8 cellular contexts compared by ENCODE assay signal in the genomic region with DNA sequence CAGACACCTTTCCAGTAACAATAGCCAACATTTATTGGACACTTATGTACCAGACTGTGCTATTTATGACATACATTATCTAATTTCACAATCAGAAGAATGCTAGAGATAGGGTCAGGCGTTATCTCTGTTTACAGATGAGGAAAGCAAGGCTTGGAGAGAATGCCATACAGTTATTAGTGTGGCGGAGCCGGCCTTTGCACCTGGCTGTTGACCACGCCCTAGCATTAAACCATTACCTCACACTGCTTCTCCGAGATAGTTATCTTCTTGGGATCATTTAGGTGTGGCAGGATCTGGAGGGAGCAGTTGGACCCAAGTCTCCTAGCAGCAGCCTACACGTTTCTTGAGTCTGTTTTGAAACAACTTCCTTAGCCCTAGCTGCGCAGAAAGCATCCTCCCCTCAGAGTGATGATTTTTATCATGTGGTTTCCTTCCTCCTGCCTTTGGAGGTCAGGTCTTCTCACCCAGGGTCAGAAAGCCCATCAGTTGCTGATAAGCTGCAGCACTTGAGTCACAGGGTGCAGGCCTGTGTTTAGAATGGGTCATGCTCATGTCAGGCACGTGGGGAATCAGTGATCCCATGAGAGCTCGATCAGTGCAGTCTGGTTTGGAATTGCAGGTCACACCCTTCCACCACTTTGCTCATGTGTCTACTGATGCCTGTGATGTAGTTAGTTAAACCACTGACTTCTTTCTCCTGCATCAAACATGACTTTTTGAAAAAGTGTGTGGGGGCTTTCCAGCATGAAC.
DNase-seq lines count a peak whose midpoint lies in the region; ATAC-seq, FAIRE-seq and TF ChIP-seq lines count a peak whose summit lies in the region.

No MANE protein-coding gene starts in this region.

- H3K9me3 Mint-ChIP-seq in activated naive CD4-positive, alpha-beta T cell treated with anti-CD3 and anti-CD28 coated beads, Interleukin-2, amount 50 U/mL, for 24 hours: no peaks in the 10 kb centered on the region

- no peaks in the 10 kb centered on the region for H3K27me3 Mint-ChIP-seq in activated naive CD4-positive, alpha-beta T cell treated with anti-CD3 and anti-CD28 coated beads, Interleukin-2, amount 50 U/mL, for 24 hours

- no peaks in the 10 kb centered on the region for H3K9me3 ChIP-seq in Panc1 (ENCODE audit: control insufficient read depth, insufficient read depth, low read depth, low read length)
- H3K9me3 ChIP-seq in HepG2 (ENCODE audit: low read length): no peaks in the 10 kb centered on the region
- no peaks in the 10 kb centered on the region for H3K9me3 ChIP-seq in upper lobe of left lung

- CTCF ChIA-PET in Panc1 (lab: Charles Lee): no interaction called here
- CTCF ChIA-PET in HepG2 (lab: Yijun Ruan, JAX; ENCODE audit: low intra/inter-chr PET ratio, low total read pairs): no interaction called here

- H3K4me1 ChIP-seq in Panc1 (ENCODE audit: control insufficient read depth, insufficient read depth, low read length): peaks cover 90% of the 10 kb centered on the region
- peaks cover 100% of the 10 kb centered on the region for H3K4me1 ChIP-seq in HepG2 (ENCODE audit: insufficient read depth, low read length)
- peaks cover 94 to 100% (median 97%) of the 10 kb centered on the region in 4 donors for H3K4me1 ChIP-seq in upper lobe of left lung

- H3K4me1 Mint-ChIP-seq in activated naive CD4-positive, alpha-beta T cell treated with anti-CD3 and anti-CD28 coated beads, Interleukin-2, amount 50 U/mL, for 24 hours: peaks cover 99% of the 10 kb centered on the region

- H3K4me3 Mint-ChIP-seq in activated naive CD4-positive, alpha-beta T cell treated with anti-CD3 and anti-CD28 coated beads, Interleukin-2, amount 50 U/mL, for 24 hours: peak overlapping the region; percentile 83

- 25% methylated on average over 9 of the region's 9 CpGs for WGBS in HepG2 (ENCODE audit: low lambda C conversion rate)
- 31 to 45% methylated on average over 9 of the region's 9 CpGs for WGBS in upper lobe of left lung, 2 donors

- peaks cover 3% of the 10 kb centered on the region for H3K36me3 Mint-ChIP-seq in activated naive CD4-positive, alpha-beta T cell treated with anti-CD3 and anti-CD28 coated beads, Interleukin-2, amount 50 U/mL, for 24 hours

- TF ChIP-seq EP300 in HepG2 (IDR thresholded peaks at IDR 0.05; ENCODE audit: low read depth in 2 of 2, low read length in 2 of 2): peak; percentile 68 to 91; a peak in 3 of 4 replicates
- peak; percentile 57; the same call in 1 of the 2 replicates for TF ChIP-seq EP300 in HepG2 (CRISPR knock-in tag; IDR thresholded peaks at IDR 0.05; ENCODE audit: borderline replicate concordance)
- TF ChIP-seq EP300 in upper lobe of left lung (IDR thresholded peaks at IDR 0.05): peak in 2 of 4 donors; percentile 40 to 80

- peak overlapping the region; percentile 95 for H3K27ac Mint-ChIP-seq in activated naive CD4-positive, alpha-beta T cell treated with anti-CD3 and anti-CD28 coated beads, Interleukin-2, amount 50 U/mL, for 24 hours

- H3K9ac ChIP-seq in HepG2 (ENCODE audit: insufficient read depth, low read depth, low read length): peak overlapping the region; percentile 2; the same call in 1 of the 2 replicates

- BruUV-seq in Panc1 (replicated peaks; lab: Mats Ljungman, UMichigan): no TSS peak
- BruUV-seq in HepG2 (replicated peaks; lab: Mats Ljungman, UMichigan): no TSS peak

- intact Hi-C loops in Panc1 (cut with micrococcal nuclease; ENCODE audit: unreplicated experiment) (no loop called here), HepG2 (cut with micrococcal nuclease; ENCODE audit: unreplicated experiment) (loop anchor here (5.0 kb wide), 1 partner anchor 117 kb away; the partner anchor contains the start of gene SPTBN1), head of caudate nucleus (cut with DNase I) (no loop called here)

- POLR2A ChIA-PET in Panc1 (lab: Charles Lee) (no interaction called here), HepG2 (lab: Yijun Ruan, JAX) (interaction anchor here (1.8 to 8.8 kb wide), 3 partner anchors 14 to 42 kb away, joined by 7 to 108 read pairs (median 14); no protein-coding TSS in a partner anchor)

- H3K27me3 ChIP-seq in Panc1 (ENCODE audit: control insufficient read depth, insufficient read depth, low read length) (no peaks in the 10 kb centered on the region), HepG2 (ENCODE audit: control insufficient read depth in 1 of 2, insufficient read depth in 2 of 2, low read length in 2 of 2) (no peaks in the 10 kb centered on the region), upper lobe of left lung (no peaks in the 10 kb centered on the region)

- H3K4me3 ChIP-seq in Panc1 (ENCODE audit: low read depth in 2 of 2, low read length in 2 of 2) (no peak overlapping the region), HepG2 (replicated peaks in 1 of 3; ENCODE audit: insufficient read depth in 1 of 3, low read depth in 2 of 3, low read length in 3 of 3) (no peak overlapping the region), upper lobe of left lung (peak overlapping the region in 1 of 4 donors; percentile 9)

- TF ChIP-seq RAD21 in HepG2 (CRISPR knock-in tag; IDR thresholded peaks at IDR 0.05): no peak

- no peak overlapping the region for H2AFZ ChIP-seq in HepG2 (ENCODE audit: low read length)

- TF ChIP-seq CTCF in Panc1 (IDR thresholded peaks at IDR 0.05) (no peak), HepG2 (CRISPR knock-in tag; IDR thresholded peaks at IDR 0.05) (no peak), upper lobe of left lung (IDR thresholded peaks at IDR 0.05) (no peak)

- peak overlapping the region; percentile 75 for H3K4me2 ChIP-seq in HepG2 (ENCODE audit: low read depth, low read length)

- H3K27ac ChIP-seq in Panc1 (ENCODE audit: low read length): peak overlapping the region; percentile 90; the same call in 1 of the 2 replicates
- H3K27ac ChIP-seq in HepG2 (ENCODE audit: extremely low read length, insufficient read depth, low read length): peak overlapping the region; percentile 76
- H3K27ac ChIP-seq in upper lobe of left lung: peak overlapping the region; percentile 76 to 89 (median 81)

- H3K36me3 ChIP-seq in Panc1 (ENCODE audit: control insufficient read depth, insufficient read depth, low read length): no peaks in the 10 kb centered on the region
- H3K36me3 ChIP-seq in HepG2 (replicated peaks in 1 of 2; ENCODE audit: control insufficient read depth in 1 of 2, insufficient read depth in 2 of 2, low read length in 2 of 2): peaks cover 11 to 31% of the 10 kb centered on the region in 2 experiments
- H3K36me3 ChIP-seq in upper lobe of left lung: no peaks in the 10 kb centered on the region

- in situ Hi-C loops in Panc1 (cut with HindIII; ENCODE audit: low pct_unique_long_range_greater_than_20kb, low sequenced_read_pairs): no loop called here
- in situ Hi-C loops in HepG2 (cut with HindIII; ENCODE audit: extremely low pct_ligation_motif_present, low pct_unique_long_range_greater_than_20kb): no loop called here

- peaks cover 94% of the 10 kb centered on the region for H4K20me1 ChIP-seq in HepG2 (ENCODE audit: insufficient read depth, low read length)

- ATAC-seq in GM18508 (IDR thresholded peaks at IDR 0.05; ENCODE audit: insufficient read depth, unreplicated experiment) (peak; percentile 38), HG02970 (IDR thresholded peaks at IDR 0.05; ENCODE audit: low FRiP score, unreplicated experiment) (peak; percentile 41), Panc1 (no peak), HepG2 (peak; percentile 34), upper lobe of left lung (ENCODE audit: low FRiP score in 2 of 2) (peak; percentile 56 to 70)

- TF ChIP-seq POLR2A in HepG2 (IDR thresholded peaks at IDR 0.05; ENCODE audit: insufficient read depth in 1 of 2, low read depth in 2 of 2, low read length in 2 of 2): peak; percentile 13 to 20; a peak in 1 of 4 replicates
- peak in 1 of 4 donors; percentile 46 for TF ChIP-seq POLR2A in upper lobe of left lung (IDR thresholded peaks at IDR 0.05)

- H3K79me2 ChIP-seq in HepG2 (ENCODE audit: insufficient read depth, low read length): peaks cover 100% of the 10 kb centered on the region

- no peak for FAIRE-seq in HepG2 (lab: Jason Lieb, UNC)

- DNase-seq in Panc1 (ENCODE audit: low read depth, low spot score) (no peak), HepG2 (ENCODE audit: low spot score) (peak; percentile 88), upper lobe of left lung (peak in 1 of 2 donors; percentile 70), head of caudate nucleus (no peak), inferior parietal cortex (ENCODE audit: extremely low spot score) (no peak)

TF ChIP-seq in HepG2, 621 proteins besides CTCF, POLR2A, EP300 and RAD21 (continues in another document):
- TF ChIP-seq MTF1 (CRISPR knock-in tag; IDR thresholded peaks at IDR 0.05) (no peak), JDP2 (CRISPR knock-in tag; IDR thresholded peaks at IDR 0.05; ENCODE audit: borderline replicate concordance) (no peak), MIXL1 (CRISPR knock-in tag; IDR thresholded peaks at IDR 0.05) (0 out of 2 replicates have a peak, but pooled peaks have one; percentile 57), ZSCAN29 (CRISPR knock-in tag; conservative IDR thresholded peaks at IDR 0.05) (no peak), NCOA5 (CRISPR knock-in tag; IDR thresholded peaks at IDR 0.05) (no peak), BCLAF1 (IDR thresholded peaks at IDR 0.05) (no peak), HES4 (CRISPR knock-in tag; IDR thresholded peaks at IDR 0.05; ENCODE audit: borderline replicate concordance) (no peak), HMGA1 (CRISPR knock-in tag; conservative IDR thresholded peaks at IDR 0.05) (no peak), EHMT2 (IDR thresholded peaks at IDR 0.05; ENCODE audit: borderline replicate concordance, low read depth, low read length) (no peak), KDM6A (CRISPR knock-in tag; IDR thresholded peaks at IDR 0.05; ENCODE audit: low read depth) (no peak)
